ENCODE assay signal across 25 cellular contexts in genomic region chr14:22667881-22668280, GRCh38. TPM values are rescaled to one million over a fixed set of nuclear protein-coding genes. Genes with fewer than 3 reads are reported as not detected.
DNase-seq lines count a peak whose midpoint lies in the region; ATAC-seq, FAIRE-seq and TF ChIP-seq lines count a peak whose summit lies in the region.
"Had no signal": no experiment of that assay in that cellular context is flagged by ENCODE, and none has a peak within 500 bp of the region (broad histone marks: within the 10 kb centered on the region; RNA-seq: fewer than 3 reads in every experiment).

No MANE protein-coding gene starts in this region.

- H3K79me2 ChIP-seq in GM12878 (ENCODE audit: control insufficient read depth, insufficient read depth, low read length) (no peaks in the 10 kb centered on the region), osteoblast (ENCODE audit: insufficient read depth, low read length) (no peaks in the 10 kb centered on the region)

- RAD21 ChIA-PET in GM12878 (lab: Charles Lee; ENCODE audit: unreplicated experiment) = interaction anchor here (0.9 to 1.7 kb wide), 4 partner anchors 10 to 110 kb away, joined by 3 to 9 read pairs (median 4); no protein-coding TSS in a partner anchor

- BruUV-seq in GM12878 (replicated peaks; lab: Mats Ljungman, UMichigan) = no TSS peak

- DNase-seq in A549 (ENCODE audit: low read depth in 1 of 2, low spot score in 1 of 2) (no peak), GM12878 (ENCODE audit: low read depth, low spot score) (no peak), osteoblast (ENCODE audit: insufficient read length, low spot score, missing footprints) (no peak), T-helper 2 cell (no peak), ACHN (no peak)
- DNase-seq: CD4-positive, alpha-beta T cell; COR-L47; DMS 273 treated with DMSO at 0.1 percent for 48 hours; DMS79 treated with DMSO at 0.1 percent for 48 hours; H9; MV-4-11; NCI-H1105 treated with DMSO at 0.1 percent for 48 hours; NCI-H2029 treated with DMSO at 0.1 percent for 48 hours; NCI-H510A treated with DMSO at 0.1 percent for 48 hours; NCI-H748 treated with DMSO at 0.1 percent for 48 hours; SHP77 treated with DMSO at 0.1 percent for 48 hours had no signal

- CTCF ChIA-PET in A549 (lab: Yijun Ruan, JAX) (interaction anchor here (1.0 to 2.5 kb wide), 7 partner anchors 9 to 185 kb away, joined by 3 to 12 read pairs (median 5); no protein-coding TSS in a partner anchor), GM12878 (lab: Yijun Ruan, JAX) (interaction anchor here (0.6 to 2.4 kb wide), 5 partner anchors 8 to 401 kb away, joined by 3 to 12 read pairs (median 3); no protein-coding TSS in a partner anchor)

- H3K4me2 ChIP-seq in A549 = peak overlapping the region; percentile 61
- no peak overlapping the region; the same call in 1 of the 2 replicates for H3K4me2 ChIP-seq in GM12878 (ENCODE audit: control insufficient read depth, insufficient read depth)
- peak overlapping the region; percentile 43 for H3K4me2 ChIP-seq in osteoblast (ENCODE audit: insufficient read depth, low read length)
- H3K4me2 ChIP-seq: BLaER1 had no signal

- TF ChIP-seq RAD21 in A549 (conservative IDR thresholded peaks at IDR 0.05 in 1 of 2, IDR thresholded peaks at IDR 0.05 in 1 of 2) (no peak), GM12878 (IDR thresholded peaks at IDR 0.05; ENCODE audit: insufficient read depth, low read depth, low read length) (no peak)

- H3K4me1 ChIP-seq in A549 (peaks cover 22% of the 10 kb centered on the region), GM12878 (ENCODE audit: control insufficient read depth, insufficient read depth, low read length) (no peaks in the 10 kb centered on the region), osteoblast (ENCODE audit: insufficient read depth, low read length) (peaks cover 34% of the 10 kb centered on the region)
- H3K4me1 ChIP-seq: BLaER1 had no signal

- POLR2A ChIA-PET in A549 (lab: Yijun Ruan, JAX) (interaction anchor here (1.0 kb wide), 1 partner anchor 98 kb away, joined by 3 read pairs; the partner anchor contains the start of gene OXA1L), GM12878 (lab: Charles Lee) (no interaction called here)

- FAIRE-seq in A549 (lab: Jason Lieb, UNC) = no peak
- no peak for FAIRE-seq in GM12878 (lab: Jason Lieb, UNC)
- FAIRE-seq: A204.1 had no signal

- in situ Hi-C loops in GM12878 (cut with MboI) = no loop called here
- in situ Hi-C loops in ACHN (cut with HindIII; ENCODE audit: low pct_ligation_motif_present, low pct_unique_long_range_greater_than_20kb, low sequenced_read_pairs) = no loop called here

- no peaks in the 10 kb centered on the region for H4K20me1 ChIP-seq in GM12878 (ENCODE audit: control insufficient read depth, insufficient read depth)
- no peaks in the 10 kb centered on the region for H4K20me1 ChIP-seq in osteoblast (ENCODE audit: insufficient read depth, low read length)
- H4K20me1 ChIP-seq: BLaER1 had no signal

- no peaks in the 10 kb centered on the region for H3K27me3 ChIP-seq in GM12878 (replicated peaks in 1 of 2; ENCODE audit: control insufficient read depth in 2 of 2, insufficient read depth in 2 of 2, low read length in 1 of 2)
- H3K27me3 ChIP-seq in osteoblast (ENCODE audit: insufficient read depth, low read length) = no peaks in the 10 kb centered on the region
- H3K27me3 ChIP-seq: BLaER1 had no signal

- no peak for ATAC-seq in A549
- ATAC-seq in GM18907 (IDR thresholded peaks at IDR 0.05; ENCODE audit: unreplicated experiment) = peak; percentile 5
- ATAC-seq in GM12878 = no peak
- no peak for ATAC-seq in HG03280 (IDR thresholded peaks at IDR 0.05; ENCODE audit: unreplicated experiment)
- no peak for ATAC-seq in HG03342 (IDR thresholded peaks at IDR 0.05; ENCODE audit: unreplicated experiment)

- H3K36me3 ChIP-seq in GM12878 (ENCODE audit: control insufficient read depth in 2 of 2, insufficient read depth in 2 of 2, low read length in 1 of 2) (no peaks in the 10 kb centered on the region), osteoblast (ENCODE audit: insufficient read depth, low read length) (no peaks in the 10 kb centered on the region)
- H3K36me3 ChIP-seq: BLaER1 had no signal

- 55% methylated on average over 3 of the region's 3 CpGs for WGBS in A549 (ENCODE audit: missing lambda C conversion rate)
- 52% methylated on average over 3 of the region's 3 CpGs for WGBS in GM12878 (ENCODE audit: insufficient coverage, insufficient replicate concordance, low lambda C conversion rate, missing lambda C conversion rate)

- H3K27ac ChIP-seq in A549 = peak overlapping the region; percentile 7 to 58; a peak in 5 of 6 replicates
- H3K27ac ChIP-seq in GM12878 (ENCODE audit: control insufficient read depth, insufficient read depth) = no peak overlapping the region
- peak overlapping the region; percentile 63 for H3K27ac ChIP-seq in osteoblast (ENCODE audit: low read depth, low read length)
- H3K27ac ChIP-seq: BLaER1, RWPE1, SK-N-MC had no signal

- SMC1A ChIA-PET in GM12878 (lab: Charles Lee; ENCODE audit: uncharacterized antibody, unreplicated experiment) = interaction anchor here (0.9 to 2.3 kb wide), 5 partner anchors 10 to 99 kb away, joined by 3 to 13 read pairs (median 4); partner anchors contain the start of gene OXA1L

- H3K4me3 ChIP-seq in A549 = no peak overlapping the region
- no peak overlapping the region for H3K4me3 ChIP-seq in GM12878
- no peak overlapping the region for H3K4me3 ChIP-seq in osteoblast (ENCODE audit: insufficient read depth, low read length)
- H3K4me3 ChIP-seq: BLaER1, SK-N-MC had no signal

- intact Hi-C loops in GM12878 (cut with micrococcal nuclease; ENCODE audit: unreplicated experiment) = no loop called here

- H3K9me3 ChIP-seq in A549 (peaks cover 10% of the 10 kb centered on the region; the same call in 1 of the 3 replicates), GM12878 (replicated peaks; ENCODE audit: control insufficient read depth, insufficient read depth, low read length) (no peaks in the 10 kb centered on the region), osteoblast (ENCODE audit: low read depth, low read length) (no peaks in the 10 kb centered on the region)
- H3K9me3 ChIP-seq: BLaER1 had no signal

- TF ChIP-seq CTCF in A549 (IDR thresholded peaks at IDR 0.05) = no peak
- no peak for TF ChIP-seq CTCF in GM12878 (IDR thresholded peaks at IDR 0.05 in 2 of 3, conservative IDR thresholded peaks at IDR 0.05 in 1 of 3; ENCODE audit: control insufficient read depth in 2 of 3, extremely low read depth in 1 of 3, insufficient read depth in 1 of 3, low read depth in 3 of 3, low read length in 3 of 3)
- TF ChIP-seq CTCF in osteoblast (IDR thresholded peaks at IDR 0.05; ENCODE audit: extremely low read depth, low read depth, low read length) = no peak

- H3K9ac ChIP-seq in GM12878 (ENCODE audit: control insufficient read depth, insufficient read depth, low read length) = no peak overlapping the region
- H3K9ac ChIP-seq: BLaER1 had no signal

- TF ChIP-seq EP300 in A549 (IDR thresholded peaks at IDR 0.05) = no peak
- no peak for TF ChIP-seq EP300 in GM12878 (IDR thresholded peaks at IDR 0.05; ENCODE audit: borderline replicate concordance in 1 of 2, control insufficient read depth in 1 of 2, low read depth in 2 of 2, low read length in 2 of 2)

- H2AFZ ChIP-seq in GM12878 (ENCODE audit: control insufficient read depth, low read depth, low read length) (peak overlapping the region; percentile 7; the same call in 1 of the 2 replicates), osteoblast (ENCODE audit: low read length) (no peak overlapping the region)

- TF ChIP-seq POLR2A in A549 (IDR thresholded peaks at IDR 0.05; ENCODE audit: low read length) = no peak
- TF ChIP-seq POLR2A in GM12878 (IDR thresholded peaks at IDR 0.05; ENCODE audit: low read depth, low read length) = no peak

TF ChIP-seq in A549, 52 proteins besides CTCF, POLR2A, EP300 and RAD21:
- TF ChIP-seq ESRRA (IDR thresholded peaks at IDR 0.05; ENCODE audit: borderline replicate concordance, low read length) = no peak
- no peak for TF ChIP-seq KDM1A (IDR thresholded peaks at IDR 0.05; ENCODE audit: low read depth)

TF ChIP-seq in GM12878, 131 proteins besides CTCF, POLR2A, EP300 and RAD21 (continues in another document):
- no peak for TF ChIP-seq TCF12 (IDR thresholded peaks at IDR 0.05; ENCODE audit: low read depth, low read length)

RNA-seq across cellular contexts. Expression of gene OR6J1, which starts 23.7 kb away (rescaled TPM):
- not detected in 2 replicates for polyA plus RNA-seq in A549 (2011; rRNA removed)
- polyA plus RNA-seq in A549 (2012; cell fraction: cytosol; rRNA removed) = not detected in 2 replicates
- polyA plus RNA-seq in A549 (2012; cell fraction: nucleus; rRNA removed) = 0.01 TPM in 1 of 2 replicates, not detected in the other
- polyA plus RNA-seq in A549 (2017; fragmentation: RNase III; extraction: RNeasy Plus Mini Kit Qiagen cat#74134 plus additional on column Dnase treatment) = not detected in 3 replicates
- 0.08 TPM in 1 of 2 replicates, not detected in the other for polyA minus RNA-seq in A549 (2011; rRNA and poly(A)+ RNA removed)
- total RNA-seq in GM12878 (2013; cell fraction: nucleolus; rRNA removed) = 0.10 TPM in 1 of 2 replicates, not detected in the other
- not detected in 2 replicates for total RNA-seq in GM12878 (2014; rRNA removed)
- not detected in 2 replicates for total RNA-seq in GM12878 (2014; rRNA removed; fragmentation: Illumina TruSeq; extraction: Trizol)
- not detected in 2 replicates for total RNA-seq in GM12878 (2021)
- polyA plus RNA-seq in GM12878 (2011; ENCODE audit: low read depth) = not detected
- polyA plus RNA-seq in GM12878 (2011; rRNA removed) = not detected in 2 replicates
- not detected in 2 replicates for polyA plus RNA-seq in GM12878 (2011; cell fraction: cytosol; rRNA removed)
- 0.03 TPM in 1 of 2 replicates, not detected in the other for polyA plus RNA-seq in GM12878 (2011; cell fraction: nucleus; rRNA removed)
- not detected in 2 replicates for polyA plus RNA-seq in GM12878 (2012)
- not detected in 2 replicates for polyA plus RNA-seq in GM12878 (2014; fragmentation: Illumina TruSeq; extraction: Trizol)
- not detected for polyA plus RNA-seq in GM12878 (2014; fragmentation: Nextera tagmentation; extraction: Ambion mirVana)
- polyA plus RNA-seq in GM12878 (2014; rRNA removed) = not detected in 2 replicates
- not detected for polyA plus RNA-seq in GM12878 (2016; fragmentation: Nextera tagmentation; extraction: Ambion mirVana)
- polyA minus RNA-seq in GM12878 (2011; rRNA and poly(A)+ RNA removed) = 0.10 TPM in 1 of 2 replicates, not detected in the other
- not detected in 2 replicates for polyA minus RNA-seq in GM12878 (2011; cell fraction: cytosol; rRNA and poly(A)+ RNA removed)
- polyA minus RNA-seq in GM12878 (2011; cell fraction: nucleus; rRNA and poly(A)+ RNA removed) = not detected in 2 replicates
- not detected in 2 replicates for total RNA-seq in osteoblast
- total RNA-seq: CD4-positive, alpha-beta T cell; H9; M059J had no signal
- polyA plus RNA-seq: IgD-negative memory B cell had no signal
